ENCODE assay signal across 18 cellular contexts in the genomic region with DNA sequence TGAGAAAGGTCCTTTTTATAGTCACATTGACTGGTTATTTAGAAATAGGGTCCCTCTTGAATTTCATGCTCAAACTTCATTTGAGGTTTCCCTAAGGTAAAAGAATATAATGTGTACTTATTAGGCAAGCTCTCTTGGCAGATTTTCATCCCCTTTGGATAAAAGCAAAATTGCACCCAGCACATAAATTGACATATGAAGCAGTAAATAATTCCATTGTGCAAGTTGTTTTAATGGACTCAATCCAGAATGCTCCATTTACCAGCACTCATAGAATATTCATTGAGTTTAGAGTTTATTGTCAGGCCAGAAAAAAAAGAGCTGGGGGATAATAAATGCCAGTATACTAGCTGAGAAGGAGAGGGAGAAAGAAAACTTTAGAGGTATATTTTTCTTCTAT.
DNase-seq lines count a peak whose midpoint lies in the region; ATAC-seq and TF ChIP-seq lines count a peak whose summit lies in the region.
"Had no signal": no experiment of that assay in that cellular context is flagged by ENCODE, and none has a peak within 500 bp of the region (broad histone marks: within the 10 kb centered on the region; RNA-seq: fewer than 3 reads in every experiment).

No MANE protein-coding gene starts in this region.

- no peaks in the 10 kb centered on the region for H3K9me3 ChIP-seq in T-helper 17 cell (ENCODE audit: control insufficient read depth, low read length, poor library complexity, severe bottlenecking)
- H3K9me3 ChIP-seq: uterus had no signal

- peak overlapping the region; percentile 53 for H3K4me3 ChIP-seq in GM12864 (ENCODE audit: low read depth, low read length)
- H3K4me3 ChIP-seq: uterus had no signal

- POLR2A ChIA-PET in T-cell (lab: Charles Lee), result no interaction called here

- peaks cover 74% of the 10 kb centered on the region for H3K4me1 Mint-ChIP-seq in T-helper 2 cell treated with Interferon-gamma antibody and Interleukin-4, amounts not matched to agents 5 μg/mL and 100 μg/mL, for 36 hours (ENCODE audit: low read depth)
- H3K4me1 Mint-ChIP-seq in T-helper 17 cell (no peaks in the 10 kb centered on the region), mesothelial cell of epicardium (peaks cover 54% of the 10 kb centered on the region), T-cell (peaks cover 20 to 24% (median 23%) of the 10 kb centered on the region in 3 donors)

- H3K27ac Mint-ChIP-seq in T-helper 2 cell treated with Interferon-gamma antibody and Interleukin-4, amounts not matched to agents 5 μg/mL and 100 μg/mL, for 36 hours, result peak overlapping the region; percentile 93
- H3K27ac Mint-ChIP-seq in T-helper 17 cell, result peak overlapping the region; percentile 12
- H3K27ac Mint-ChIP-seq in mesothelial cell of epicardium, result peak overlapping the region; percentile 32
- no peak overlapping the region for H3K27ac Mint-ChIP-seq in T-cell
- H3K27ac Mint-ChIP-seq: CD8-positive, alpha-beta T cell had no signal

- peaks cover 35% of the 10 kb centered on the region for H3K36me3 Mint-ChIP-seq in T-helper 2 cell treated with Interferon-gamma antibody and Interleukin-4, amounts not matched to agents 5 μg/mL and 100 μg/mL, for 36 hours (ENCODE audit: low read depth)
- H3K36me3 Mint-ChIP-seq in T-helper 17 cell (ENCODE audit: low read depth), result no peaks in the 10 kb centered on the region
- no peaks in the 10 kb centered on the region for H3K36me3 Mint-ChIP-seq in mesothelial cell of epicardium
- H3K36me3 Mint-ChIP-seq in T-cell, result peaks cover 5% of the 10 kb centered on the region
- H3K36me3 Mint-ChIP-seq: CD8-positive, alpha-beta T cell had no signal

- DNase-seq in T-helper 2 cell treated with Interferon-gamma antibody and Interleukin-4, amounts not matched to agents 5 μg/mL and 100 μg/mL, for 36 hours (ENCODE audit: low spot score), result no peak
- DNase-seq in T-helper 2 cell, result no peak
- no peak for DNase-seq in GM12864 (ENCODE audit: low read depth)
- no peak for DNase-seq in T-helper 17 cell
- no peak for DNase-seq in mesothelial cell of epicardium (ENCODE audit: low spot score in 2 of 2, unreplicated experiment in 2 of 2)
- no peak for DNase-seq in ureter (ENCODE audit: low spot score)
- no peak for DNase-seq in T-cell
- DNase-seq: activated CD4-positive, alpha-beta T cell treated with anti-CD3 and anti-CD28 coated beads for 48 hours; activated effector memory CD4-positive, alpha-beta T cell treated with anti-CD3 and anti-CD28 coated beads, Interleukin-2, amount 50 U/mL, for 16 hours; aorta; CD8-positive, alpha-beta T cell; foreskin keratinocyte; NCI-H345; retina; SIG-M5; T1000; uterus had no signal

- no peaks in the 10 kb centered on the region for H3K27me3 Mint-ChIP-seq in T-helper 2 cell treated with Interferon-gamma antibody and Interleukin-4, amounts not matched to agents 5 μg/mL and 100 μg/mL, for 36 hours (ENCODE audit: low read depth)
- H3K27me3 Mint-ChIP-seq in T-helper 17 cell (no peaks in the 10 kb centered on the region), mesothelial cell of epicardium (ENCODE audit: low read depth) (no peaks in the 10 kb centered on the region), T-cell (no peaks in the 10 kb centered on the region)

- no peak for ATAC-seq in T-helper 17 cell
- no peak for ATAC-seq in HG03442 (IDR thresholded peaks at IDR 0.05; ENCODE audit: unreplicated experiment)
- ATAC-seq in T-cell (replicated peaks in 1 of 4), result no peak
- ATAC-seq: CD8-positive, alpha-beta T cell; foreskin keratinocyte had no signal

- TF ChIP-seq CTCF in GM12864 (IDR thresholded peaks at IDR 0.05; ENCODE audit: low read depth, low read length, missing control alignments), result no peak
- no peak for TF ChIP-seq CTCF in mesothelial cell of epicardium (IDR thresholded peaks at IDR 0.05; ENCODE audit: unreplicated experiment)

- CTCF ChIA-PET in T-cell (lab: Charles Lee), result no interaction called here

- H3K9me3 Mint-ChIP-seq in T-helper 2 cell treated with Interferon-gamma antibody and Interleukin-4, amounts not matched to agents 5 μg/mL and 100 μg/mL, for 36 hours, result peaks cover 4% of the 10 kb centered on the region
- H3K9me3 Mint-ChIP-seq in mesothelial cell of epicardium (no peaks in the 10 kb centered on the region), T-cell (no peaks in the 10 kb centered on the region)
- H3K9me3 Mint-ChIP-seq: CD8-positive, alpha-beta T cell had no signal

- peak overlapping the region; percentile 95 for H3K4me3 Mint-ChIP-seq in T-helper 2 cell treated with Interferon-gamma antibody and Interleukin-4, amounts not matched to agents 5 μg/mL and 100 μg/mL, for 36 hours
- H3K4me3 Mint-ChIP-seq in T-helper 17 cell (no peak overlapping the region), mesothelial cell of epicardium (no peak overlapping the region), T-cell (no peak overlapping the region)
- H3K4me3 Mint-ChIP-seq: CD8-positive, alpha-beta T cell had no signal

Comparison
In these comparisons a context has a peak if more than half of its experiments do, and no peak if none do; other contexts are left out.
1. H3K27ac Mint-ChIP-seq: peak in T-helper 2 cell treated with Interferon-gamma antibody and Interleukin-4, amounts not matched to agents 5 μg/mL and 100 μg/mL, for 36 hours (single experiment), T-helper 17 cell (single experiment) and mesothelial cell of epicardium (single experiment); none in T-cell (0 of 2).